8 cellular contexts compared by ENCODE assay signal in the genomic region with DNA sequence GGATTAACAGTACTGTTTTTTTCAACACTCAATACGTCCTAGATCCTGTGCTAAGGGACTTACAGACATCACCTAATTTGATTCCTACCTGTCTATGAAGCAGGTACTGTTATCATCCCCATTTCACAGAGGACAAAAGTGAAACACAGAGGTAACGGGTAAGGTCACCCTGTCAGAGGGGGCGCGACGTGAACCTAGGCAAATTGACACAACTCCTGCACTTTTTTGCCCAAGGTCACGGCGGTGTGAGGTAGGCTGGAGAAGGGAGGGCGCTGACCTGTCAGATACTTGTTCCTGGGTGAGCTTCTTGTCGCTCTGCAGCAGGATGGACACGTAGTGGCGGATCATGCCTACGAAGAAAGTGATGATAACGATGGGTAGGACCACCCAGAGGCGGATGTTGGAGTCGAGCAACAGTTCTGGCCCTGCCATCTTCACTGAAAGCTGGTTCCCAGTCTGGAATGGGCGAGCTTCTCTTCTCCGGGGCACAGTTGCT. TPM values are rescaled to one million over a fixed set of nuclear protein-coding genes. Genes with fewer than 3 reads are reported as not detected.
A peak's percentile ranks its signal among the peaks of the same experiment; 100 is the strongest.
DNase-seq lines count a peak whose midpoint lies in the region; ATAC-seq, FAIRE-seq and TF ChIP-seq lines count a peak whose summit lies in the region.

No MANE protein-coding gene starts in this region.

- intact Hi-C loops in HepG2 (cut with micrococcal nuclease; ENCODE audit: unreplicated experiment): loop anchor here (5.0 kb wide), 1 partner anchor 41 kb away; a partner anchor contains a TSS
- intact Hi-C loops in transverse colon (cut with DNase I; ENCODE audit: low total_unique reads): no loop called here

- TF ChIP-seq EP300 in A549 (IDR thresholded peaks at IDR 0.05) (no peak), HepG2 (IDR thresholded peaks at IDR 0.05; ENCODE audit: low read depth in 2 of 2, low read length in 2 of 2) (no peak), HepG2 (CRISPR knock-in tag; IDR thresholded peaks at IDR 0.05; ENCODE audit: borderline replicate concordance) (no peak), transverse colon (IDR thresholded peaks at IDR 0.05; ENCODE audit: low read depth) (no peak)

- peak overlapping the region; percentile 73 for H3K4me3 ChIP-seq in A549
- peak overlapping the region; percentile 69 for H3K4me3 ChIP-seq in astrocyte of the spinal cord (ENCODE audit: low read depth, low read length)
- peak overlapping the region; percentile 78 to 100 (median 95) for H3K4me3 ChIP-seq in HepG2 (replicated peaks in 1 of 3; ENCODE audit: insufficient read depth in 1 of 3, low read depth in 2 of 3, low read length in 3 of 3)
- peak overlapping the region; percentile 65 to 92 (median 82) for H3K4me3 ChIP-seq in transverse colon

- CTCF ChIA-PET in A549 (lab: Yijun Ruan, JAX): interaction anchor here (0.9 to 2.4 kb wide), 5 partner anchors 15 to 301 kb away, joined by 3 to 14 read pairs (median 4); a partner anchor contains a TSS
- CTCF ChIA-PET in HepG2 (lab: Yijun Ruan, JAX; ENCODE audit: low intra/inter-chr PET ratio, low total read pairs): no interaction called here

- H3K9me3 ChIP-seq in A549 (no peaks in the 10 kb centered on the region), HepG2 (ENCODE audit: low read length) (no peaks in the 10 kb centered on the region), transverse colon (no peaks in the 10 kb centered on the region)

- ATAC-seq in A549 (peak; percentile 59 to 76), GM19043 (IDR thresholded peaks at IDR 0.05; ENCODE audit: low read depth, unreplicated experiment) (peak; percentile 25), HG03378 (IDR thresholded peaks at IDR 0.05; ENCODE audit: unreplicated experiment) (peak; percentile 25), HepG2 (peak; percentile 73)

- 2% methylated on average over 16 of the region's 17 CpGs for WGBS in A549 (ENCODE audit: missing lambda C conversion rate)
- WGBS in HepG2 (ENCODE audit: low lambda C conversion rate): 0% methylated on average over 12 of the region's 17 CpGs
- WGBS in transverse colon (ENCODE audit: low coverage in 1 of 2), 2 donors: 0% methylated on average over 4 to 17 of the region's 17 CpGs

- no peak for TF ChIP-seq POLR2A in A549 (IDR thresholded peaks at IDR 0.05; ENCODE audit: low read length)
- no peak for TF ChIP-seq POLR2A in HepG2 (IDR thresholded peaks at IDR 0.05; ENCODE audit: insufficient read depth in 1 of 2, low read depth in 2 of 2, low read length in 2 of 2)
- TF ChIP-seq POLR2A in transverse colon (IDR thresholded peaks at IDR 0.05): no peak

- H3K36me3 ChIP-seq in HepG2 (replicated peaks in 1 of 2; ENCODE audit: control insufficient read depth in 1 of 2, insufficient read depth in 2 of 2, low read length in 2 of 2) (peaks cover 0 to 2% of the 10 kb centered on the region in 2 experiments; a peak in 1 of 5 replicates), transverse colon (no peaks in the 10 kb centered on the region)

- peaks cover 35% of the 10 kb centered on the region for H3K79me2 ChIP-seq in HepG2 (ENCODE audit: insufficient read depth, low read length)

- H3K27ac ChIP-seq in A549 (peak overlapping the region; percentile 74 to 88), HepG2 (ENCODE audit: extremely low read length, insufficient read depth, low read length) (peak overlapping the region; percentile 65), transverse colon (peak overlapping the region; percentile 71 to 90 (median 86))

- no peaks in the 10 kb centered on the region for H4K20me1 ChIP-seq in HepG2 (ENCODE audit: insufficient read depth, low read length)

- TF ChIP-seq CTCF in A549 (IDR thresholded peaks at IDR 0.05): no peak
- TF ChIP-seq CTCF in astrocyte of the spinal cord (IDR thresholded peaks at IDR 0.05; ENCODE audit: low read depth, low read length): no peak
- no peak for TF ChIP-seq CTCF in HepG2 (CRISPR knock-in tag; IDR thresholded peaks at IDR 0.05)
- no peak for TF ChIP-seq CTCF in transverse colon (IDR thresholded peaks at IDR 0.05)

- peak overlapping the region; percentile 97 for H2AFZ ChIP-seq in HepG2 (ENCODE audit: low read length)

- H3K4me1 ChIP-seq in A549 (peaks cover 17% of the 10 kb centered on the region), HepG2 (ENCODE audit: insufficient read depth, low read length) (peaks cover 25% of the 10 kb centered on the region), transverse colon (peaks cover 6 to 39% (median 23%) of the 10 kb centered on the region in 4 donors)

- in situ Hi-C loops in astrocyte of the spinal cord (cut with HindIII; ENCODE audit: low sequenced_read_pairs): no loop called here
- in situ Hi-C loops in HepG2 (cut with HindIII; ENCODE audit: extremely low pct_ligation_motif_present, low pct_unique_long_range_greater_than_20kb): no loop called here
- in situ Hi-C loops in transverse colon (cut with MboI; ENCODE audit: low pct_ligation_motif_present in 1 of 4, low pct_unique_long_range_greater_than_20kb in 1 of 4, low sequenced_read_pairs in 3 of 4): loop anchor here in 2 of 4 donors (25.0 kb wide), 1 partner anchor 251 kb away; a partner anchor contains a TSS

- H3K4me2 ChIP-seq in A549 (peak overlapping the region; percentile 80), HepG2 (ENCODE audit: low read depth, low read length) (peak overlapping the region; percentile 75)

- H3K9ac ChIP-seq in HepG2 (ENCODE audit: insufficient read depth, low read depth, low read length): peak overlapping the region; percentile 84

- POLR2A ChIA-PET in A549 (lab: Yijun Ruan, JAX) (interaction anchor here (0.6 to 1.1 kb wide), 6 partner anchors 9 to 40 kb away, joined by 3 to 9 read pairs (median 4); a partner anchor contains a TSS), HepG2 (lab: Yijun Ruan, JAX) (interaction anchor here (0.7 to 1.4 kb wide), 7 partner anchors 9 to 237 kb away, joined by 3 to 6 read pairs (median 4); a partner anchor contains a TSS)

- DNase-seq in A549 (ENCODE audit: low read depth in 1 of 2, low spot score in 1 of 2) (no peak), astrocyte of the spinal cord (ENCODE audit: low read depth, low spot score) (no peak), HepG2 (ENCODE audit: low spot score) (no peak), transverse colon (no peak), DMS114 treated with DMSO at 0.1 percent for 48 hours (lab: John Stamatoyannopoulos, UW; ENCODE audit: unreplicated experiment) (no peak), hepatic stellate cell (ENCODE audit: low spot score) (no peak)

- FAIRE-seq in A549 (lab: Jason Lieb, UNC) (no peak), HepG2 (lab: Jason Lieb, UNC) (no peak)

- TF ChIP-seq RAD21 in A549 (conservative IDR thresholded peaks at IDR 0.05 in 1 of 2, IDR thresholded peaks at IDR 0.05 in 1 of 2) (no peak), HepG2 (CRISPR knock-in tag; IDR thresholded peaks at IDR 0.05) (no peak)

- H3K27me3 ChIP-seq in HepG2 (ENCODE audit: control insufficient read depth in 1 of 2, insufficient read depth in 2 of 2, low read length in 2 of 2) (no peaks in the 10 kb centered on the region; a peak in 1 of 5 replicates), transverse colon (no peaks in the 10 kb centered on the region)

- BruUV-seq in HepG2 (replicated peaks; lab: Mats Ljungman, UMichigan): TSS peak; percentile 80

RNA-seq across cellular contexts. Expression of a gene that starts 0.4 kb away (rescaled TPM):
- polyA plus RNA-seq in A549 (2011; rRNA removed): 133 and 170 TPM in 2 replicates
- 98.9 and 104 TPM in 2 replicates for polyA plus RNA-seq in A549 (2012; cell fraction: cytosol; rRNA removed)
- 50.6 and 63.0 TPM in 2 replicates for polyA plus RNA-seq in A549 (2012; cell fraction: nucleus; rRNA removed)
- polyA plus RNA-seq in A549 (2017; fragmentation: RNase III; extraction: RNeasy Plus Mini Kit Qiagen cat#74134 plus additional on column Dnase treatment): 63.5 to 72.9 TPM (median 65.0 TPM) in 3 replicates
- 74.9 and 76.0 TPM in 2 replicates for polyA minus RNA-seq in A549 (2011; rRNA and poly(A)+ RNA removed)
- 40.8 and 66.8 TPM in 2 replicates for total RNA-seq in HepG2 (2016; rRNA removed; fragmentation: Illumina TruSeq; extraction: Trizol)
- total RNA-seq in HepG2 (2016; cell fraction: cytosol; rRNA removed; fragmentation: Illumina TruSeq; extraction: Trizol; ENCODE audit: low read depth): 14.6 and 17.1 TPM in 2 replicates
- 41.6 and 65.7 TPM in 2 replicates for total RNA-seq in HepG2 (2016; cell fraction: insoluble cytoplasmic fraction; rRNA removed; fragmentation: Illumina TruSeq; extraction: Trizol)
- 19.9 and 22.1 TPM in 2 replicates for total RNA-seq in HepG2 (2016; cell fraction: membrane; rRNA removed; fragmentation: Illumina TruSeq; extraction: Trizol)
- 47.8 and 53.5 TPM in 2 replicates for total RNA-seq in HepG2 (2016; cell fraction: nucleus; rRNA removed; fragmentation: Illumina TruSeq; extraction: Trizol)
- polyA plus RNA-seq in HepG2 (2011; rRNA removed): 86.6 and 90.5 TPM in 2 replicates
- polyA plus RNA-seq in HepG2 (2011; cell fraction: cytosol; rRNA removed): 65.3 and 87.0 TPM in 2 replicates
- 27.6 and 31.9 TPM in 2 replicates for polyA plus RNA-seq in HepG2 (2011; cell fraction: nucleus; rRNA removed)
- polyA plus RNA-seq in HepG2 (2012): 39.7 and 61.7 TPM in 2 replicates
- polyA plus RNA-seq in HepG2 (2016; cell fraction: cytosol; fragmentation: Illumina TruSeq; extraction: Trizol; ENCODE audit: low read depth): 24.0 and 26.2 TPM in 2 replicates
- polyA plus RNA-seq in HepG2 (2016; cell fraction: insoluble cytoplasmic fraction; fragmentation: Illumina TruSeq; extraction: Trizol; ENCODE audit: low read depth): 36.3 and 39.9 TPM in 2 replicates
- polyA plus RNA-seq in HepG2 (2016; cell fraction: membrane; fragmentation: Illumina TruSeq; extraction: Trizol; ENCODE audit: low read depth): 16.5 and 19.2 TPM in 2 replicates
- 76.8 and 84.3 TPM in 2 replicates for polyA plus RNA-seq in HepG2 (2016; cell fraction: nucleus; fragmentation: Illumina TruSeq; extraction: Trizol; ENCODE audit: insufficient read depth, low read depth)
- polyA minus RNA-seq in HepG2 (2011; rRNA and poly(A)+ RNA removed; ENCODE audit: low replicate concordance): 52.3 and 99.5 TPM in 2 replicates
- 18.1 and 22.0 TPM in 2 replicates for polyA minus RNA-seq in HepG2 (2011; cell fraction: cytosol; rRNA and poly(A)+ RNA removed)
- polyA minus RNA-seq in HepG2 (2011; cell fraction: nucleus; rRNA and poly(A)+ RNA removed): 11.1 and 14.2 TPM in 2 replicates
- total RNA-seq in transverse colon: 10 to 100 TPM in 3 of 4 donors, 1 to 10 TPM in 1; 9.7 to 39.2 (median 23.5) TPM

RNA-seq across cellular contexts. Expression of a gene that starts 34.1 kb away (rescaled TPM):
- polyA plus RNA-seq in A549 (2011; rRNA removed) (0.50 and 0.53 TPM in 2 replicates), A549 (2017; fragmentation: RNase III; extraction: RNeasy Plus Mini Kit Qiagen cat#74134 plus additional on column Dnase treatment) (1.1 to 1.3 TPM (median 1.1 TPM) in 3 replicates), HepG2 (2011; rRNA removed) (0.22 and 0.26 TPM in 2 replicates)
- 1.1 and 1.4 TPM in 2 replicates for polyA plus RNA-seq in A549 (2012; cell fraction: cytosol; rRNA removed)
- polyA plus RNA-seq in A549 (2012; cell fraction: nucleus; rRNA removed): 1.6 and 2.1 TPM in 2 replicates
- polyA minus RNA-seq in A549 (2011; rRNA and poly(A)+ RNA removed): 1.3 and 1.8 TPM in 2 replicates
- total RNA-seq in HepG2 (2016; rRNA removed; fragmentation: Illumina TruSeq; extraction: Trizol) (0.29 and 0.44 TPM in 2 replicates), transverse colon (1 to 10 TPM in 3 of 4 donors, under 1 TPM in 1; 0.20 to 3.0 (median 1.6) TPM)
- total RNA-seq in HepG2 (2016; cell fraction: cytosol; rRNA removed; fragmentation: Illumina TruSeq; extraction: Trizol; ENCODE audit: low read depth): 0.30 and 0.44 TPM in 2 replicates
- 0.19 and 0.37 TPM in 2 replicates for total RNA-seq in HepG2 (2016; cell fraction: insoluble cytoplasmic fraction; rRNA removed; fragmentation: Illumina TruSeq; extraction: Trizol)
- 0.37 and 0.41 TPM in 2 replicates for total RNA-seq in HepG2 (2016; cell fraction: membrane; rRNA removed; fragmentation: Illumina TruSeq; extraction: Trizol)
- total RNA-seq in HepG2 (2016; cell fraction: nucleus; rRNA removed; fragmentation: Illumina TruSeq; extraction: Trizol): 0.34 and 0.47 TPM in 2 replicates
- 0.21 and 0.32 TPM in 2 replicates for polyA plus RNA-seq in HepG2 (2011; cell fraction: cytosol; rRNA removed)
- polyA plus RNA-seq in HepG2 (2011; cell fraction: nucleus; rRNA removed): 0.61 and 0.68 TPM in 2 replicates
- polyA plus RNA-seq in HepG2 (2012): 0.27 and 0.59 TPM in 2 replicates
- polyA plus RNA-seq in HepG2 (2016; cell fraction: cytosol; fragmentation: Illumina TruSeq; extraction: Trizol; ENCODE audit: low read depth): 0.18 and 0.20 TPM in 2 replicates
- polyA plus RNA-seq in HepG2 (2016; cell fraction: insoluble cytoplasmic fraction; fragmentation: Illumina TruSeq; extraction: Trizol; ENCODE audit: low read depth): 0.21 and 0.25 TPM in 2 replicates
- 0.25 and 0.29 TPM in 2 replicates for polyA plus RNA-seq in HepG2 (2016; cell fraction: membrane; fragmentation: Illumina TruSeq; extraction: Trizol; ENCODE audit: low read depth)
- polyA plus RNA-seq in HepG2 (2016; cell fraction: nucleus; fragmentation: Illumina TruSeq; extraction: Trizol; ENCODE audit: insufficient read depth, low read depth): 0.30 and 0.43 TPM in 2 replicates
- 0.63 and 0.66 TPM in 2 replicates for polyA minus RNA-seq in HepG2 (2011; rRNA and poly(A)+ RNA removed; ENCODE audit: low replicate concordance)
- 0.18 and 0.30 TPM in 2 replicates for polyA minus RNA-seq in HepG2 (2011; cell fraction: cytosol; rRNA and poly(A)+ RNA removed)
- 0.75 and 0.90 TPM in 2 replicates for polyA minus RNA-seq in HepG2 (2011; cell fraction: nucleus; rRNA and poly(A)+ RNA removed)

RNA-seq across cellular contexts. Expression of a gene that starts 40.0 kb away (rescaled TPM):
- polyA plus RNA-seq in A549 (2011; rRNA removed) (37.7 and 44.3 TPM in 2 replicates), A549 (2017; fragmentation: RNase III; extraction: RNeasy Plus Mini Kit Qiagen cat#74134 plus additional on column Dnase treatment) (25.1 to 27.9 TPM (median 26.9 TPM) in 3 replicates), HepG2 (2011; rRNA removed) (7.7 and 10.1 TPM in 2 replicates)
- polyA plus RNA-seq in A549 (2012; cell fraction: cytosol; rRNA removed): 15.2 and 16.3 TPM in 2 replicates
- 26.6 and 41.2 TPM in 2 replicates for polyA plus RNA-seq in A549 (2012; cell fraction: nucleus; rRNA removed)
- polyA minus RNA-seq in A549 (2011; rRNA and poly(A)+ RNA removed): 42.1 and 52.9 TPM in 2 replicates
- total RNA-seq in HepG2 (2016; rRNA removed; fragmentation: Illumina TruSeq; extraction: Trizol) (42.0 and 51.9 TPM in 2 replicates), transverse colon (10 to 100 TPM in 1 of 4 donors, 1 to 10 TPM in 2, under 1 TPM in 1; 0.80 to 43.0 (median 4.9) TPM)
- total RNA-seq in HepG2 (2016; cell fraction: cytosol; rRNA removed; fragmentation: Illumina TruSeq; extraction: Trizol; ENCODE audit: low read depth): 7.2 and 11.1 TPM in 2 replicates
- 43.6 and 50.7 TPM in 2 replicates for total RNA-seq in HepG2 (2016; cell fraction: insoluble cytoplasmic fraction; rRNA removed; fragmentation: Illumina TruSeq; extraction: Trizol)
- 12.3 and 17.6 TPM in 2 replicates for total RNA-seq in HepG2 (2016; cell fraction: membrane; rRNA removed; fragmentation: Illumina TruSeq; extraction: Trizol)
- 36.8 and 37.0 TPM in 2 replicates for total RNA-seq in HepG2 (2016; cell fraction: nucleus; rRNA removed; fragmentation: Illumina TruSeq; extraction: Trizol)
- polyA plus RNA-seq in HepG2 (2011; cell fraction: cytosol; rRNA removed): 4.6 and 4.7 TPM in 2 replicates
- polyA plus RNA-seq in HepG2 (2011; cell fraction: nucleus; rRNA removed): 12.9 and 16.1 TPM in 2 replicates
- polyA plus RNA-seq in HepG2 (2012): 6.2 and 11.1 TPM in 2 replicates
- polyA plus RNA-seq in HepG2 (2016; cell fraction: cytosol; fragmentation: Illumina TruSeq; extraction: Trizol; ENCODE audit: low read depth): 1.6 and 2.0 TPM in 2 replicates
- 22.4 and 28.6 TPM in 2 replicates for polyA plus RNA-seq in HepG2 (2016; cell fraction: insoluble cytoplasmic fraction; fragmentation: Illumina TruSeq; extraction: Trizol; ENCODE audit: low read depth)
- polyA plus RNA-seq in HepG2 (2016; cell fraction: membrane; fragmentation: Illumina TruSeq; extraction: Trizol; ENCODE audit: low read depth): 2.9 and 4.6 TPM in 2 replicates
- 45.0 and 47.0 TPM in 2 replicates for polyA plus RNA-seq in HepG2 (2016; cell fraction: nucleus; fragmentation: Illumina TruSeq; extraction: Trizol; ENCODE audit: insufficient read depth, low read depth)
- 14.3 and 46.5 TPM in 2 replicates for polyA minus RNA-seq in HepG2 (2011; rRNA and poly(A)+ RNA removed; ENCODE audit: low replicate concordance)
- polyA minus RNA-seq in HepG2 (2011; cell fraction: cytosol; rRNA and poly(A)+ RNA removed): 13.4 and 17.9 TPM in 2 replicates
- 22.5 and 25.8 TPM in 2 replicates for polyA minus RNA-seq in HepG2 (2011; cell fraction: nucleus; rRNA and poly(A)+ RNA removed)

RNA-seq across cellular contexts. Expression of a gene that starts 52.6 kb away (rescaled TPM):
- polyA plus RNA-seq in A549 (2011; rRNA removed): 13.1 and 13.9 TPM in 2 replicates
- polyA plus RNA-seq in A549 (2012; cell fraction: cytosol; rRNA removed): 14.6 and 14.9 TPM in 2 replicates
- 25.3 and 26.0 TPM in 2 replicates for polyA plus RNA-seq in A549 (2012; cell fraction: nucleus; rRNA removed)
- polyA plus RNA-seq in A549 (2017; fragmentation: RNase III; extraction: RNeasy Plus Mini Kit Qiagen cat#74134 plus additional on column Dnase treatment): 9.8 to 13.6 TPM (median 11.1 TPM) in 3 replicates
- 6.2 and 9.1 TPM in 2 replicates for polyA minus RNA-seq in A549 (2011; rRNA and poly(A)+ RNA removed)
- total RNA-seq in HepG2 (2016; rRNA removed; fragmentation: Illumina TruSeq; extraction: Trizol): 12.0 and 27.1 TPM in 2 replicates
- total RNA-seq in HepG2 (2016; cell fraction: cytosol; rRNA removed; fragmentation: Illumina TruSeq; extraction: Trizol; ENCODE audit: low read depth): 5.5 and 6.3 TPM in 2 replicates
- total RNA-seq in HepG2 (2016; cell fraction: insoluble cytoplasmic fraction; rRNA removed; fragmentation: Illumina TruSeq; extraction: Trizol): 10.5 and 28.2 TPM in 2 replicates
- 8.2 and 8.3 TPM in 2 replicates for total RNA-seq in HepG2 (2016; cell fraction: membrane; rRNA removed; fragmentation: Illumina TruSeq; extraction: Trizol)
- 29.9 and 34.8 TPM in 2 replicates for total RNA-seq in HepG2 (2016; cell fraction: nucleus; rRNA removed; fragmentation: Illumina TruSeq; extraction: Trizol)
- 61.9 and 75.9 TPM in 2 replicates for polyA plus RNA-seq in HepG2 (2011; rRNA removed)
- 73.8 and 82.2 TPM in 2 replicates for polyA plus RNA-seq in HepG2 (2011; cell fraction: cytosol; rRNA removed)
- polyA plus RNA-seq in HepG2 (2011; cell fraction: nucleus; rRNA removed): 172 and 195 TPM in 2 replicates
- 41.6 and 60.4 TPM in 2 replicates for polyA plus RNA-seq in HepG2 (2012)
- 3.9 and 4.5 TPM in 2 replicates for polyA plus RNA-seq in HepG2 (2016; cell fraction: cytosol; fragmentation: Illumina TruSeq; extraction: Trizol; ENCODE audit: low read depth)
- polyA plus RNA-seq in HepG2 (2016; cell fraction: insoluble cytoplasmic fraction; fragmentation: Illumina TruSeq; extraction: Trizol; ENCODE audit: low read depth): 9.1 and 10.0 TPM in 2 replicates
- 6.9 and 8.5 TPM in 2 replicates for polyA plus RNA-seq in HepG2 (2016; cell fraction: membrane; fragmentation: Illumina TruSeq; extraction: Trizol; ENCODE audit: low read depth)
- polyA plus RNA-seq in HepG2 (2016; cell fraction: nucleus; fragmentation: Illumina TruSeq; extraction: Trizol; ENCODE audit: insufficient read depth, low read depth): 74.9 and 77.9 TPM in 2 replicates
- 9.2 and 39.2 TPM in 2 replicates for polyA minus RNA-seq in HepG2 (2011; rRNA and poly(A)+ RNA removed; ENCODE audit: low replicate concordance)
- 10.7 and 13.6 TPM in 2 replicates for polyA minus RNA-seq in HepG2 (2011; cell fraction: cytosol; rRNA and poly(A)+ RNA removed)
- 19.3 and 20.9 TPM in 2 replicates for polyA minus RNA-seq in HepG2 (2011; cell fraction: nucleus; rRNA and poly(A)+ RNA removed)
- 10 to 100 TPM in 3 of 4 donors, 1 to 10 TPM in 1; 7.1 to 36.8 (median 18.9) TPM for total RNA-seq in transverse colon
